ENCODE assay signal across 24 cellular contexts in genomic region chr1:163131981-163132380, GRCh38.
"Had no signal": no experiment of that assay in that cellular context is flagged by ENCODE, and none has a peak within 500 bp of the region (broad histone marks: within the 10 kb centered on the region; RNA-seq: fewer than 3 reads in every experiment).

No MANE protein-coding gene starts in this region.

- H3K27me3 Mint-ChIP-seq: activated CD4-positive, alpha-beta memory T cell treated with anti-CD3 and anti-CD28 coated beads for 36 hours; brain had no signal

- DNase-seq: activated CD4-positive, alpha-beta memory T cell treated with anti-CD3 and anti-CD28 coated beads for 36 hours; activated CD4-positive, alpha-beta T cell treated with anti-CD3 and anti-CD28 coated beads, Interleukin-2, amount 10 ng/mL, durations not matched to agents 7 days and 5 days; activated CD4-positive, CD25-positive, alpha-beta regulatory T cell; activated CD8-positive, alpha-beta memory T cell treated with anti-CD3 and anti-CD28 coated beads for 24 hours; activated effector memory CD4-positive, alpha-beta T cell treated with anti-CD3 and anti-CD28 coated beads, Interleukin-2, amount 50 U/mL, for 16 hours; activated naive CD4-positive, alpha-beta T cell treated with Interleukin-2 at 50 U/mL for 16 hours; activated naive CD8-positive, alpha-beta T cell treated with anti-CD3 and anti-CD28 coated beads, Interleukin-2, amount 50 U/mL, for 24 hours; activated T-cell treated with anti-CD3 and anti-CD28 coated beads, Interleukin-2, amount 50 U/mL, for 4 hours; amniotic stem cell; NCI-H1092; NCI-H1417; NCI-H1694; NCI-H2029; NCI-H446; NCI-H524; PC-3; SHP77 treated with DMSO at 0.1 percent for 48 hours; T-cell; T-helper 2 cell; T1000 had no signal

- ATAC-seq: activated naive CD4-positive, alpha-beta T cell treated with anti-CD3 and anti-CD28 coated beads, Interleukin-2, amount 50 U/mL, for 72 hours; activated naive CD8-positive, alpha-beta T cell treated with anti-CD3 and anti-CD28 coated beads, Interleukin-2, amount 50 U/mL, for 24 hours; activated T-cell treated with anti-CD3 and anti-CD28 coated beads, Interleukin-2, amount 50 U/mL, for 4 hours; PC-3; T-cell had no signal

- H3K27ac ChIP-seq: KMS-11 had no signal

- H3K4me1 Mint-ChIP-seq: activated CD4-positive, alpha-beta T cell treated with anti-CD3 and anti-CD28 coated beads, Interleukin-2, amount 10 ng/mL, durations not matched to agents 7 days and 5 days; activated naive CD8-positive, alpha-beta T cell treated with anti-CD3 and anti-CD28 coated beads, Interleukin-2, amount 50 U/mL, for 24 hours; brain; central memory CD8-positive, alpha-beta T cell; T-cell had no signal

- H3K4me2 ChIP-seq: KMS-11 had no signal

- H3K9me3 Mint-ChIP-seq: activated CD4-positive, alpha-beta memory T cell treated with anti-CD3 and anti-CD28 coated beads for 36 hours; activated CD4-positive, alpha-beta T cell treated with anti-CD3 and anti-CD28 coated beads, Interleukin-2, amount 10 ng/mL, durations not matched to agents 7 days and 5 days; activated naive CD4-positive, alpha-beta T cell treated with anti-CD3 and anti-CD28 coated beads, Interleukin-2, amount 50 U/mL, for 72 hours; activated naive CD8-positive, alpha-beta T cell treated with anti-CD3 and anti-CD28 coated beads, Interleukin-2, amount 50 U/mL, for 24 hours; activated T-cell treated with anti-CD3 and anti-CD28 coated beads, Interleukin-2, amount 50 U/mL, for 4 hours; central memory CD8-positive, alpha-beta T cell; T-cell had no signal

- H3K9ac ChIP-seq: KMS-11 had no signal

- H3K27ac Mint-ChIP-seq: activated CD4-positive, alpha-beta memory T cell treated with anti-CD3 and anti-CD28 coated beads for 36 hours; activated CD4-positive, alpha-beta T cell treated with anti-CD3 and anti-CD28 coated beads, Interleukin-2, amount 10 ng/mL, durations not matched to agents 7 days and 5 days; activated naive CD4-positive, alpha-beta T cell treated with anti-CD3 and anti-CD28 coated beads, Interleukin-2, amount 50 U/mL, for 72 hours; activated naive CD8-positive, alpha-beta T cell treated with anti-CD3 and anti-CD28 coated beads, Interleukin-2, amount 50 U/mL, for 24 hours; brain; T-cell had no signal

- H3K4me3 Mint-ChIP-seq: activated CD4-positive, alpha-beta memory T cell treated with anti-CD3 and anti-CD28 coated beads for 36 hours; activated CD4-positive, alpha-beta T cell treated with anti-CD3 and anti-CD28 coated beads, Interleukin-2, amount 10 ng/mL, durations not matched to agents 7 days and 5 days; activated naive CD8-positive, alpha-beta T cell treated with anti-CD3 and anti-CD28 coated beads, Interleukin-2, amount 50 U/mL, for 24 hours; activated T-cell treated with anti-CD3 and anti-CD28 coated beads, Interleukin-2, amount 50 U/mL, for 4 hours; brain; central memory CD8-positive, alpha-beta T cell; T-cell had no signal

- H3K36me3 Mint-ChIP-seq: activated CD4-positive, alpha-beta memory T cell treated with anti-CD3 and anti-CD28 coated beads for 36 hours; activated naive CD4-positive, alpha-beta T cell treated with anti-CD3 and anti-CD28 coated beads, Interleukin-2, amount 50 U/mL, for 72 hours; brain; T-cell had no signal
